ENCODE assay signal across 8 cellular contexts in genomic region chr7:151233111-151233701, GRCh38. TPM values are rescaled to one million over a fixed set of nuclear protein-coding genes. Genes with fewer than 3 reads are reported as not detected.
DNase-seq lines count a peak whose midpoint lies in the region; ATAC-seq and TF ChIP-seq lines count a peak whose summit lies in the region.

No MANE protein-coding gene starts in this region.

- H3K27ac ChIP-seq in A673 (ENCODE audit: low read depth, low read length, poor library complexity, severe bottlenecking), result peak overlapping the region; percentile 80
- peak overlapping the region; percentile 73 for H3K27ac ChIP-seq in HUES48 (ENCODE audit: low read depth, low read length)

- POLR2A ChIA-PET in A673 (lab: Charles Lee; ENCODE audit: low non-redundant PET), result no interaction called here

- peaks cover 31% of the 10 kb centered on the region for H3K36me3 ChIP-seq in A673 (ENCODE audit: insufficient read depth, low read length, poor library complexity, severe bottlenecking)
- H3K36me3 ChIP-seq in HUES48 (ENCODE audit: control insufficient read depth, insufficient read depth, low read length), result peaks cover 32% of the 10 kb centered on the region

- intact Hi-C loops in A673 (cut with micrococcal nuclease; ENCODE audit: unreplicated experiment), result loop anchor here (5.0 kb wide), 1 partner anchor 176 kb away; the partner anchor contains the start of genes CDK5 and SLC4A2

- CTCF ChIA-PET in A673 (lab: Charles Lee), result interaction anchor here (1.8 kb wide), 1 partner anchor 11 kb away, joined by 5 read pairs; no protein-coding TSS in a partner anchor

- H3K27me3 ChIP-seq in A673 (replicated peaks; ENCODE audit: insufficient read depth, low read depth, low read length, poor library complexity) (no peaks in the 10 kb centered on the region), HUES48 (ENCODE audit: control insufficient read depth, insufficient read depth, low read length) (no peaks in the 10 kb centered on the region)

- H3K4me1 ChIP-seq in A673 (ENCODE audit: insufficient read depth, low read length, poor library complexity, severe bottlenecking) (peaks cover 12% of the 10 kb centered on the region), HUES48 (ENCODE audit: control insufficient read depth, insufficient read depth, low read length) (0 out of 2 replicates have a peak, but pooled peaks cover 6% of the 10 kb centered on the region)

- no TSS peak for BruUV-seq in A673 (replicated peaks; lab: Mats Ljungman, UMichigan)

- ATAC-seq in GM18873 (IDR thresholded peaks at IDR 0.05; ENCODE audit: low FRiP score, unreplicated experiment) (peak; percentile 34), GM21515 (IDR thresholded peaks at IDR 0.05; ENCODE audit: unreplicated experiment) (no peak)

- H3K4me3 ChIP-seq in A673 (ENCODE audit: low read depth, low read length, poor library complexity, severe bottlenecking) (peak overlapping the region; percentile 100), HUES48 (ENCODE audit: low read depth, low read length) (peak overlapping the region; percentile 87)

- peak overlapping the region; percentile 57 for H3K9ac ChIP-seq in HUES48 (ENCODE audit: low read depth, low read length)

- no peak for TF ChIP-seq CTCF in A673 (conservative IDR thresholded peaks at IDR 0.05; ENCODE audit: low read depth, low read length)

- H3K9me3 ChIP-seq in A673 (ENCODE audit: low read depth, low read length, poor library complexity, severe bottlenecking), result no peaks in the 10 kb centered on the region
- no peaks in the 10 kb centered on the region for H3K9me3 ChIP-seq in HUES48 (ENCODE audit: control insufficient read depth, insufficient read depth, low read length)

- DNase-seq in A673 (ENCODE audit: low spot score) (peak; percentile 40), T1000 (lab: John Stamatoyannopoulos, UW) (peak; percentile 22), astrocyte of the hippocampus (ENCODE audit: low read depth, low spot score) (peak; percentile 88), iris pigment epithelial cell (ENCODE audit: low read depth) (peak; percentile 91)
- peak; percentile 15 to 52 for DNase-seq in stimulated activated CD4-positive, alpha-beta T cell treated with anti-CD3 and anti-CD28 coated beads, Interleukin-1b, Interleukin-23, amount 100 ng/mL, for 1 hour (ENCODE audit: low read depth in 2 of 2)

RNA-seq across cellular contexts. Expression of gene CHPF2, which starts 0.9 kb away (rescaled TPM):
- total RNA-seq in A673 (2021), result 22.5 and 27.1 TPM in 2 replicates

RNA-seq across cellular contexts. Expression of gene ABCF2, which starts 6.2 kb away (rescaled TPM):
- 65.5 and 69.0 TPM in 2 replicates for total RNA-seq in A673 (2021)

RNA-seq across cellular contexts. Expression of gene SMARCD3, which starts 15.3 kb away (rescaled TPM):
- total RNA-seq in A673 (2021), result 44.8 and 52.1 TPM in 2 replicates

RNA-seq across cellular contexts. Expression of gene H2BK1, which starts 22.9 kb away (rescaled TPM):
- not detected in 2 replicates for total RNA-seq in A673 (2021)

RNA-seq across cellular contexts. Expression of gene ASB10, which starts 46.2 kb away (rescaled TPM):
- not detected in 2 replicates for total RNA-seq in A673 (2021)

Comparison
In these comparisons a context has a peak if more than half of its experiments do, and no peak if none do; other contexts are left out.
1. DNase-seq: peak in every context shown above with its lines; median percentile 91 in iris pigment epithelial cell; 88 in astrocyte of the hippocampus; 40 in A673; 34 in stimulated activated CD4-positive, alpha-beta T cell treated with anti-CD3 and anti-CD28 coated beads, Interleukin-1b, Interleukin-23, amount 100 ng/mL, for 1 hour; 22 in T1000.